ENCODE assay signal across 9 cellular contexts in genomic region chr18:10032331-10032979, GRCh38.
DNase-seq lines count a peak whose midpoint lies in the region; ATAC-seq and TF ChIP-seq lines count a peak whose summit lies in the region.
"Had no signal": no experiment of that assay in that cellular context is flagged by ENCODE, and none has a peak within 500 bp of the region (broad histone marks: within the 10 kb centered on the region; RNA-seq: fewer than 3 reads in every experiment).

No MANE protein-coding gene starts in this region.

- peaks cover 10% of the 10 kb centered on the region for H3K27me3 ChIP-seq in IMR-90 (ENCODE audit: control insufficient read depth, insufficient read depth, low read length)
- no peaks in the 10 kb centered on the region for H3K27me3 ChIP-seq in body of pancreas

- TF ChIP-seq CTCF in IMR-90 (conservative IDR thresholded peaks at IDR 0.05; ENCODE audit: low read depth, low read length) = no peak
- peak in 1 of 7 experiments; percentile 14 for TF ChIP-seq CTCF in body of pancreas (IDR thresholded peaks at IDR 0.05)

- CTCF ChIA-PET in IMR-90 (lab: Yijun Ruan, JAX) = interaction anchor here (1.7 kb wide), 1 partner anchor 16 kb away, joined by 5 read pairs; no protein-coding TSS in a partner anchor

- H3K56ac ChIP-seq in IMR-90 (ENCODE audit: extremely low read depth, insufficient read depth, low read length) = no peak overlapping the region

- peak overlapping the region; percentile 80 to 88 for H3K4me3 Mint-ChIP-seq in stimulated activated naive CD8-positive, alpha-beta T cell treated with anti-CD3 and anti-CD28 coated beads, Interleukin-15, amount 100 ng/mL, for 72 hours

- no peak overlapping the region for H4K8ac ChIP-seq in IMR-90 (ENCODE audit: low read depth in 2 of 2, low read length in 2 of 2)

- dilution Hi-C loops in IMR-90 (cut with HindIII; ENCODE audit: low sequenced_read_pairs, unreplicated experiment) = no loop called here

- H3K4me1 ChIP-seq in IMR-90 (ENCODE audit: control insufficient read depth, insufficient read depth, low read length) = peaks cover 2% of the 10 kb centered on the region; the same call in 1 of the 2 replicates
- peaks cover 56% of the 10 kb centered on the region for H3K4me1 ChIP-seq in body of pancreas

- H3K79me1 ChIP-seq in IMR-90 (ENCODE audit: low read depth in 1 of 2, low read length in 2 of 2) = no peaks in the 10 kb centered on the region

- H2BK20ac ChIP-seq in IMR-90 (ENCODE audit: low read depth, low read length) = no peak overlapping the region

- no peaks in the 10 kb centered on the region for H4K20me1 ChIP-seq in IMR-90 (ENCODE audit: insufficient read depth, low read length)

- H3K36me3 ChIP-seq in IMR-90 (ENCODE audit: control insufficient read depth, insufficient read depth, low read length) (no peaks in the 10 kb centered on the region), body of pancreas (replicated peaks in 1 of 2; ENCODE audit: insufficient read depth in 1 of 2, low read depth in 2 of 2) (no peaks in the 10 kb centered on the region)

- no peak overlapping the region for H2BK15ac ChIP-seq in IMR-90 (ENCODE audit: low read depth, low read length)

- H3K4me1 Mint-ChIP-seq in stimulated activated naive CD8-positive, alpha-beta T cell treated with anti-CD3 and anti-CD28 coated beads, Interleukin-15, amount 100 ng/mL, for 72 hours = peaks cover 13% of the 10 kb centered on the region

- intact Hi-C loops in IMR-90 (cut with micrococcal nuclease) (no loop called here), body of pancreas (cut with DNase I) (no loop called here)

- in situ Hi-C loops in IMR-90 (cut with MboI; ENCODE audit: low sequenced_read_pairs) = no loop called here

- no peaks in the 10 kb centered on the region for H3K9me3 ChIP-seq in IMR-90 (ENCODE audit: control insufficient read depth, insufficient read depth, low read length)
- H3K9me3 ChIP-seq in body of pancreas = no peaks in the 10 kb centered on the region

- ATAC-seq in IMR-90 (ENCODE audit: low read depth) (no peak), body of pancreas (peak; percentile 20), GM18498 (IDR thresholded peaks at IDR 0.05; ENCODE audit: unreplicated experiment) (no peak), HG02642 (IDR thresholded peaks at IDR 0.05; ENCODE audit: poor library complexity, unreplicated experiment) (no peak), HG02798 (IDR thresholded peaks at IDR 0.05; ENCODE audit: poor library complexity, unreplicated experiment) (no peak)
- peak; percentile 96 for ATAC-seq in stimulated activated naive CD8-positive, alpha-beta T cell treated with anti-CD3 and anti-CD28 coated beads, Interleukin-15, amount 100 ng/mL, for 72 hours

- H4K91ac ChIP-seq in IMR-90 (ENCODE audit: insufficient read depth, low read depth, low read length) = no peak overlapping the region

- H3K4me3 ChIP-seq in IMR-90 (ENCODE audit: insufficient read depth, low read depth, low read length) (no peak overlapping the region), body of pancreas (no peak overlapping the region)

- H3K27ac ChIP-seq in IMR-90 (ENCODE audit: insufficient read depth, low read length) (no peak overlapping the region), body of pancreas (peak overlapping the region; percentile 86 to 90 (median 88))

- no peak overlapping the region for H2BK120ac ChIP-seq in IMR-90 (ENCODE audit: low read depth, low read length)

- H3K27me3 Mint-ChIP-seq in stimulated activated naive CD8-positive, alpha-beta T cell treated with anti-CD3 and anti-CD28 coated beads, Interleukin-15, amount 100 ng/mL, for 72 hours = no peaks in the 10 kb centered on the region

- peak overlapping the region; percentile 17 for H2AFZ ChIP-seq in IMR-90 (replicated peaks; ENCODE audit: low read length, poor library complexity)

- H2AK5ac ChIP-seq in IMR-90 (ENCODE audit: low read depth, low read length) = no peak overlapping the region

- H2AK9ac ChIP-seq in IMR-90 (replicated peaks; ENCODE audit: low read depth, low read length, poor library complexity) = no peak overlapping the region

- peak overlapping the region; percentile 92 to 98 for H3K27ac Mint-ChIP-seq in stimulated activated naive CD8-positive, alpha-beta T cell treated with anti-CD3 and anti-CD28 coated beads, Interleukin-15, amount 100 ng/mL, for 72 hours

- no TSS peak for BruUV-seq in IMR-90 (replicated peaks; lab: Mats Ljungman, UMichigan)

- POLR2A ChIA-PET in IMR-90 (lab: Charles Lee; ENCODE audit: unreplicated experiment) = no interaction called here

- H3K23ac ChIP-seq in IMR-90 (ENCODE audit: low read depth, low read length) = no peak overlapping the region

- no peak for TF ChIP-seq POLR2A in IMR-90 (IDR thresholded peaks at IDR 0.05; ENCODE audit: low read depth, low read length)
- TF ChIP-seq POLR2A in body of pancreas (IDR thresholded peaks at IDR 0.05) = no peak

- H3K18ac ChIP-seq in IMR-90 (ENCODE audit: low read depth, low read length) = no peak overlapping the region

- H3K4ac ChIP-seq in IMR-90 (ENCODE audit: low read depth, low read length) = no peak overlapping the region

- no peak overlapping the region for H3K9ac ChIP-seq in IMR-90 (ENCODE audit: low read depth, low read length)

- H3K9me1 ChIP-seq in IMR-90 (ENCODE audit: insufficient read depth, low read length) = no peaks in the 10 kb centered on the region; the same call in 1 of the 2 replicates

- TF ChIP-seq RAD21 in IMR-90 (IDR thresholded peaks at IDR 0.05; ENCODE audit: low read length) = peak; percentile 17; the same call in 1 of the 2 replicates

- no peak for DNase-seq in IMR-90
- peak in 2 of 4 donors; percentile 33 to 43 for DNase-seq in body of pancreas
- DNase-seq in lung microvascular endothelial cell (ENCODE audit: low read depth in 2 of 2) = peak; percentile 13 to 36
- DNase-seq in stimulated activated naive CD8-positive, alpha-beta T cell treated with anti-CD3 and anti-CD28 coated beads, Interleukin-15, amount 100 ng/mL, for 72 hours = peak; percentile 73 to 76
- no peak for DNase-seq in OCI-M1 (lab: John Stamatoyannopoulos, UW)
- DNase-seq: NCI-H146 had no signal

- H2BK5ac ChIP-seq in IMR-90 (ENCODE audit: low read depth, low read length, poor library complexity, severe bottlenecking) = no peak overlapping the region

- no peak overlapping the region for H4K5ac ChIP-seq in IMR-90 (ENCODE audit: low read depth, low read length)

- H3K4me2 ChIP-seq in IMR-90 (ENCODE audit: low read depth, low read length) = no peak overlapping the region

- no peaks in the 10 kb centered on the region for H3K9me3 Mint-ChIP-seq in stimulated activated naive CD8-positive, alpha-beta T cell treated with anti-CD3 and anti-CD28 coated beads, Interleukin-15, amount 100 ng/mL, for 72 hours

- no peak overlapping the region for H3K14ac ChIP-seq in IMR-90 (replicated peaks; ENCODE audit: low read depth, low read length)

- WGBS in IMR-90 (ENCODE audit: extremely low coverage in 2 of 2, insufficient read length in 1 of 2), 2 experiments = 57% methylated on average over 25 of the region's 45 CpGs; no CpG with 5 or more reads in 1 of the 2 experiments
- WGBS in body of pancreas, 2 donors = 36 to 41% methylated on average over 16 to 33 of the region's 45 CpGs

TF ChIP-seq in IMR-90, 13 proteins besides CTCF, POLR2A, EP300 and RAD21:
- TF ChIP-seq FOS (IDR thresholded peaks at IDR 0.05; ENCODE audit: low read depth, low read length) (no peak), MXI1 (IDR thresholded peaks at IDR 0.05; ENCODE audit: borderline replicate concordance, low read depth, low read length) (no peak), MAZ (IDR thresholded peaks at IDR 0.05; ENCODE audit: borderline replicate concordance, low read depth, low read length) (no peak), CEBPB (IDR thresholded peaks at IDR 0.05; ENCODE audit: low read depth, low read length) (no peak), RFX5 (IDR thresholded peaks at IDR 0.05; ENCODE audit: low read depth, low read length) (no peak), BHLHE40 (IDR thresholded peaks at IDR 0.05; ENCODE audit: low read depth, low read length) (no peak), ELK1 (IDR thresholded peaks at IDR 0.05; ENCODE audit: borderline replicate concordance, low read depth, low read length) (no peak), MAFK (IDR thresholded peaks at IDR 0.05; ENCODE audit: low read depth, low read length) (no peak), USF2 (IDR thresholded peaks at IDR 0.05; ENCODE audit: low read depth, low read length) (no peak), RCOR1 (IDR thresholded peaks at IDR 0.05; ENCODE audit: insufficient replicate concordance, low read length) (no peak), CHD1 (IDR thresholded peaks at IDR 0.05; ENCODE audit: low read depth, low read length) (no peak), SMC3 (IDR thresholded peaks at IDR 0.05; ENCODE audit: low read depth, low read length) (no peak), NFE2L2 (IDR thresholded peaks at IDR 0.05; ENCODE audit: low read depth, low read length) (no peak)

Comparison
In these comparisons a context has a peak if more than half of its experiments do, and no peak if none do; other contexts are left out.
1. ATAC-seq: peak in body of pancreas (single experiment) and stimulated activated naive CD8-positive, alpha-beta T cell treated with anti-CD3 and anti-CD28 coated beads, Interleukin-15, amount 100 ng/mL, for 72 hours (single experiment); none in IMR-90 (single experiment), GM18498 (single experiment), HG02642 (single experiment) and HG02798 (single experiment).
2. DNase-seq: peak in lung microvascular endothelial cell (2 of 2) and stimulated activated naive CD8-positive, alpha-beta T cell treated with anti-CD3 and anti-CD28 coated beads, Interleukin-15, amount 100 ng/mL, for 72 hours (2 of 2); none in IMR-90 (single experiment) and OCI-M1 (single experiment).